ENCODE assay signal across 29 cellular contexts in genomic region chr5:55841976-55842375, GRCh38. TPM values are rescaled to one million over a fixed set of nuclear protein-coding genes. Genes with fewer than 3 reads are reported as not detected.
"Had no signal": no experiment of that assay in that cellular context is flagged by ENCODE, and none has a peak within 500 bp of the region (broad histone marks: within the 10 kb centered on the region; RNA-seq: fewer than 3 reads in every experiment).

No MANE protein-coding gene starts in this region.

- H3K4me1 ChIP-seq: colonic mucosa, esophagus squamous epithelium, gastrocnemius medialis, heart right ventricle, left lung, lower lobe of right lung had no signal

- H3K27ac ChIP-seq: colonic mucosa, epithelial cell of prostate, esophagus squamous epithelium, gastrocnemius medialis, heart right ventricle, left lung, lower lobe of right lung had no signal

- ATAC-seq: effector memory CD8-positive, alpha-beta T cell; esophagus mucosa; gastrocnemius medialis; heart right ventricle; left cardiac atrium; left lung; left ventricle myocardium superior; lower lobe of right lung; mucosa of descending colon had no signal

- H3K36me3 ChIP-seq: colonic mucosa, esophagus squamous epithelium, gastrocnemius medialis, heart right ventricle, left lung, lower lobe of right lung had no signal

- H3K27me3 ChIP-seq: colonic mucosa, esophagus squamous epithelium, gastrocnemius medialis, heart right ventricle, left lung had no signal

- H3K4me3 ChIP-seq: colonic mucosa, esophagus squamous epithelium, gastrocnemius medialis, heart right ventricle, left lung, lower lobe of right lung, mucosa of descending colon had no signal

- FAIRE-seq: endometrium, islet of Langerhans, keratinocyte had no signal

- DNase-seq: colonic mucosa; cortex of kidney; effector CD8-positive, alpha-beta T cell; effector memory CD8-positive, alpha-beta T cell; endodermal cell; erythroblast; esophagus squamous epithelium; foreskin fibroblast; foreskin melanocyte; gastrocnemius medialis; glutamatergic neuron; head of caudate nucleus; heart right ventricle; hippocampal formation; left cardiac atrium; left lung; left ventricle myocardium superior; lower lobe of right lung; mesenchymal stem cell; mucosa of descending colon; naive B cell had no signal

- H3K9me3 ChIP-seq: colonic mucosa, esophagus squamous epithelium, gastrocnemius medialis had no signal

RNA-seq across cellular contexts. Expression of gene IL31RA, which starts 9.2 kb away (rescaled TPM):
- total RNA-seq: endodermal cell, esophagus squamous epithelium, left cardiac atrium, left ventricle myocardium superior, lower lobe of right lung, lung microvascular endothelial cell, mesenteric fat pad, mesothelial cell of epicardium had no signal
